38 cellular contexts compared by ENCODE assay signal in the genomic region with DNA sequence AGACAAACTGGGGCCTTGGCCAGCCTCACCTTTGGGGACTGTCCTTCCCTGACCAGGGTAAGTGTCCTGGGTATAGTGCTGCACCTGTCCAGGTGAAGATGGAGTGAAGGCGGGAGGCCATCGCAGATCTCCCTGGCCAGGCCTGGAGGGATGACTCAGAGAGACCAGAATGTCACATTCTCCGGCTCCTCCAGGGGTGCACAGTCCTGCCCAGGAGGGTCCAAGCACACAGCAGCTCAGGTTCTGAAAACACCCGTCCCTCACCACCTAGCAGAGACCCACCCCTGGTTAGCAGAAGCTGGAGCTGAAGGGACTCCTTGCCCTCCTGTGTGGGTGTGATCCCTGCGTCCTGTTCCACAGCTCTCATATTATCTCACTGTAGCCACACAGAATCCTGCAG. TPM values are rescaled to one million over a fixed set of nuclear protein-coding genes. Genes with fewer than 3 reads are reported as not detected.
"Had no signal": no experiment of that assay in that cellular context is flagged by ENCODE, and none has a peak within 500 bp of the region (broad histone marks: within the 10 kb centered on the region; RNA-seq: fewer than 3 reads in every experiment).

No MANE protein-coding gene starts in this region.

- H3K27ac Mint-ChIP-seq: activated naive CD4-positive, alpha-beta T cell treated with anti-CD3 and anti-CD28 coated beads for 36 hours; activated naive CD8-positive, alpha-beta T cell treated with anti-CD3 and anti-CD28 coated beads for 36 hours; activated T-cell treated with anti-CD3 and anti-CD28 coated beads, Interleukin-2, amount 50 U/mL, for 72 hours; endodermal cell; immature natural killer cell; natural killer cell; stimulated activated memory B cell treated with anti-CD40 and anti-IgM and Interleukin-4, amounts not matched to agents 10 μg/mL and 1 μg/mL and 100 μg/mL, for 72 hours; T-helper 1 cell treated with Interleukin-12 subunit alpha and Interleukin-12 subunit beta and Interleukin-4 antibody, amounts not matched to agents 30 μg/mL and 1 μg/mL, for 36 hours had no signal

- DNase-seq: activated CD4-positive, alpha-beta T cell treated with anti-CD3 and anti-CD28 coated beads for 4 hours; activated CD4-positive, alpha-beta T cell treated with anti-CD3 and anti-CD28 coated beads, Interleukin-2, amount 50 U/mL, for 4 hours; activated effector memory CD4-positive, alpha-beta T cell treated with Interleukin-2 at 50 U/mL for 16 hours; activated naive CD4-positive, alpha-beta T cell treated with anti-CD3 and anti-CD28 coated beads for 36 hours; activated naive CD8-positive, alpha-beta T cell treated with anti-CD3 and anti-CD28 coated beads for 36 hours; activated T-cell treated with anti-CD3 and anti-CD28 coated beads for 4 hours; activated T-cell treated with anti-CD3 and anti-CD28 coated beads, Interleukin-2, amount 50 U/mL, for 72 hours; adrenal gland; endodermal cell; foreskin keratinocyte; heart left ventricle; hypothalamus; immature natural killer cell; left lung; lower lobe of right lung; mesenchymal stem cell; natural killer cell; ovary; retina; sigmoid colon; small intestine; stimulated activated CD4-positive, alpha-beta T cell treated with anti-CD3 and anti-CD28 coated beads, Interleukin-1b, Interleukin-23, amount 100 ng/mL, for 48 hours; stimulated activated CD4-positive, alpha-beta T cell treated with anti-CD3 and anti-CD28 coated beads, Interleukin-4, amount 100 ng/mL, for 4 hours; stimulated activated CD8-positive, alpha-beta memory T cell treated with anti-CD3 and anti-CD28 coated beads, Interleukin-4, amount 100 ng/mL, for 48 hours; stimulated activated naive CD8-positive, alpha-beta T cell treated with anti-CD3 and anti-CD28 coated beads, Interleukin-15, amount 100 ng/mL, for 72 hours; SW 1271; T-helper 9 cell had no signal

- H3K27ac ChIP-seq: adrenal gland, ascending aorta, cardiac muscle cell, esophagus muscularis mucosa, foreskin keratinocyte, heart left ventricle, left lung, lower lobe of right lung, ovary, prostate gland, sigmoid colon, VCaP had no signal

- H3K9me3 Mint-ChIP-seq: activated naive CD4-positive, alpha-beta T cell treated with anti-CD3 and anti-CD28 coated beads for 36 hours; activated naive CD8-positive, alpha-beta T cell treated with anti-CD3 and anti-CD28 coated beads for 36 hours; activated T-cell treated with anti-CD3 and anti-CD28 coated beads, Interleukin-2, amount 50 U/mL, for 72 hours; brain; endodermal cell; immature natural killer cell; natural killer cell; stimulated activated memory B cell treated with anti-CD40 and anti-IgM and Interleukin-4, amounts not matched to agents 10 μg/mL and 1 μg/mL and 100 μg/mL, for 72 hours; stimulated activated naive CD8-positive, alpha-beta T cell treated with anti-CD3 and anti-CD28 coated beads, Interleukin-15, amount 100 ng/mL, for 72 hours; T-helper 1 cell treated with Interleukin-12 subunit alpha and Interleukin-12 subunit beta and Interleukin-4 antibody, amounts not matched to agents 30 μg/mL and 1 μg/mL, for 36 hours had no signal

- H3K36me3 Mint-ChIP-seq: activated naive CD8-positive, alpha-beta T cell treated with anti-CD3 and anti-CD28 coated beads for 36 hours; brain; immature natural killer cell; natural killer cell; stimulated activated memory B cell treated with anti-CD40 and anti-IgM and Interleukin-4, amounts not matched to agents 10 μg/mL and 1 μg/mL and 100 μg/mL, for 72 hours had no signal

- ATAC-seq: activated T-cell treated with anti-CD3 and anti-CD28 coated beads, Interleukin-2, amount 50 U/mL, for 72 hours; foreskin keratinocyte; left lung; lower lobe of right lung; stimulated activated memory B cell treated with anti-CD40 and anti-IgM and Interleukin-4, amounts not matched to agents 10 μg/mL and 1 μg/mL and 100 μg/mL, for 72 hours; stimulated activated naive CD8-positive, alpha-beta T cell treated with anti-CD3 and anti-CD28 coated beads, Interleukin-15, amount 100 ng/mL, for 72 hours had no signal

- H3K4me1 Mint-ChIP-seq: activated naive CD8-positive, alpha-beta T cell treated with anti-CD3 and anti-CD28 coated beads for 36 hours; brain; immature natural killer cell; natural killer cell; stimulated activated memory B cell treated with anti-CD40 and anti-IgM and Interleukin-4, amounts not matched to agents 10 μg/mL and 1 μg/mL and 100 μg/mL, for 72 hours; stimulated activated naive CD8-positive, alpha-beta T cell treated with anti-CD3 and anti-CD28 coated beads, Interleukin-15, amount 100 ng/mL, for 72 hours had no signal

- H3K4me1 ChIP-seq: adrenal gland, ascending aorta, esophagus muscularis mucosa, foreskin keratinocyte, heart left ventricle, left lung, lower lobe of right lung, prostate gland, sigmoid colon had no signal

- H3K36me3 ChIP-seq: adrenal gland, ascending aorta, cardiac muscle cell, esophagus muscularis mucosa, heart left ventricle, left lung, lower lobe of right lung, ovary, prostate gland, sigmoid colon, tibial nerve had no signal

- FAIRE-seq: small intestine, TTC549, urothelium cell line had no signal

- H3K9me3 ChIP-seq: adrenal gland, ascending aorta, esophagus muscularis mucosa, heart left ventricle, left lung, lower lobe of right lung, ovary, prostate gland, sigmoid colon, tibial nerve had no signal

- H3K4me3 Mint-ChIP-seq: activated naive CD4-positive, alpha-beta T cell treated with anti-CD3 and anti-CD28 coated beads for 36 hours; activated naive CD8-positive, alpha-beta T cell treated with anti-CD3 and anti-CD28 coated beads for 36 hours; activated T-cell treated with anti-CD3 and anti-CD28 coated beads, Interleukin-2, amount 50 U/mL, for 72 hours; brain; endodermal cell; immature natural killer cell; natural killer cell; stimulated activated memory B cell treated with anti-CD40 and anti-IgM and Interleukin-4, amounts not matched to agents 10 μg/mL and 1 μg/mL and 100 μg/mL, for 72 hours; stimulated activated naive CD8-positive, alpha-beta T cell treated with anti-CD3 and anti-CD28 coated beads, Interleukin-15, amount 100 ng/mL, for 72 hours; T-helper 1 cell treated with Interleukin-12 subunit alpha and Interleukin-12 subunit beta and Interleukin-4 antibody, amounts not matched to agents 30 μg/mL and 1 μg/mL, for 36 hours had no signal

- H3K27me3 ChIP-seq: adrenal gland, ascending aorta, cardiac muscle cell, foreskin keratinocyte, ovary, tibial nerve had no signal

- H3K4me3 ChIP-seq: adrenal gland, ascending aorta, cardiac muscle cell, esophagus muscularis mucosa, heart left ventricle, left lung, lower lobe of right lung, ovary, prostate gland, sigmoid colon, tibial nerve had no signal

- H3K27me3 Mint-ChIP-seq: stimulated activated memory B cell treated with anti-CD40 and anti-IgM and Interleukin-4, amounts not matched to agents 10 μg/mL and 1 μg/mL and 100 μg/mL, for 72 hours; stimulated activated naive CD8-positive, alpha-beta T cell treated with anti-CD3 and anti-CD28 coated beads, Interleukin-15, amount 100 ng/mL, for 72 hours had no signal

RNA-seq across cellular contexts. Expression of gene FA2H, which starts 21.9 kb away (rescaled TPM):
- total RNA-seq: activated naive CD8-positive, alpha-beta T cell treated with anti-CD3 and anti-CD28 coated beads for 36 hours; activated T-cell treated with anti-CD3 and anti-CD28 coated beads, Interleukin-2, amount 50 U/mL, for 72 hours; ascending aorta had no signal
- polyA plus RNA-seq: immature natural killer cell had no signal

RNA-seq across cellular contexts. Expression of gene MLKL, which starts 52.1 kb away (rescaled TPM):
- polyA plus RNA-seq: cardiac muscle cell had no signal
